ENCODE assay signal across 8 cellular contexts in the genomic region with DNA sequence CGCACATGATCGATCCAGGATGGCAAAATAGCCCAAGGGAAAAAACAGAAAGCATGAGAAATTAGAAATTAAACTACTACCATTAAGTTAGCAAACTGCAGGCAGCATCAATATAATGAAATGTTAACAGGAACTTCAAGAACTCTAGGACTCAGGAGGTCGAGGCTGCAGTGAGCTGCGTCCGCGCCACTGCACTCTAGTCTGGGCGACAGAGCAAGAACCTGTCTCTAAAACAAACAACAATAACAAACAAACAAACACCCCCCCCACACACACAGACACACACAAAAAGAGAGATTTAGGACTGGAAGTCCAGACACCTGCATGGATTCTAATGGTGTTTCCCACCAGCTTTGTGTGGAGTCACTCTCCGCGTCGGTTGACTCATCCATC. TPM values are rescaled to one million over a fixed set of nuclear protein-coding genes. Genes with fewer than 3 reads are reported as not detected.
DNase-seq lines count a peak whose midpoint lies in the region; ATAC-seq and TF ChIP-seq lines count a peak whose summit lies in the region.

No MANE protein-coding gene starts in this region.

- intact Hi-C loops in esophagus squamous epithelium (cut with DNase I) (loop anchor here (5.0 kb wide), 1 partner anchor 81 kb away; a partner anchor contains a TSS), psoas muscle (cut with DNase I) (loop anchor here in 1 of 2 donors (5.0 to 10.0 kb wide), 2 partner anchors 81 to 189 kb away; a partner anchor contains a TSS)

- 78 to 80% methylated on average over 9 to 10 of the region's 10 CpGs for WGBS in esophagus squamous epithelium, 2 donors
- WGBS in psoas muscle, 3 donors = 63 to 73% (median 70%) methylated on average over 10 of the region's 10 CpGs

- H3K27me3 ChIP-seq in GM06990 (replicated peaks; ENCODE audit: control insufficient read depth, insufficient read depth, low read length) (no peaks in the 10 kb centered on the region), SJCRH30 (no peaks in the 10 kb centered on the region), esophagus squamous epithelium (no peaks in the 10 kb centered on the region), psoas muscle (ENCODE audit: insufficient read depth in 3 of 3, low read length in 2 of 3) (no peaks in the 10 kb centered on the region)

- H3K9me3 ChIP-seq in SJCRH30 (replicated peaks) (no peaks in the 10 kb centered on the region), esophagus squamous epithelium (no peaks in the 10 kb centered on the region), psoas muscle (no peaks in the 10 kb centered on the region)

- ATAC-seq in psoas muscle (no peak), GM18861 (IDR thresholded peaks at IDR 0.05; ENCODE audit: unreplicated experiment) (no peak), HG03469 (IDR thresholded peaks at IDR 0.05; ENCODE audit: unreplicated experiment) (no peak)
- ATAC-seq in activated CD4-positive, CD25-positive, alpha-beta regulatory T cell treated with anti-CD3 and anti-CD28 coated beads, Interleukin-2, amount 50 U/mL, for 24 hours = no peak

- no peak for TF ChIP-seq CTCF in GM06990 (IDR thresholded peaks at IDR 0.05; ENCODE audit: insufficient read depth, low read length, poor library complexity, severe bottlenecking)
- no peak for TF ChIP-seq CTCF in esophagus squamous epithelium (IDR thresholded peaks at IDR 0.05)
- TF ChIP-seq CTCF in psoas muscle (IDR thresholded peaks at IDR 0.05) = no peak

- no peaks in the 10 kb centered on the region; the same call in 1 of the 2 replicates for H3K4me1 ChIP-seq in SJCRH30
- H3K4me1 ChIP-seq in esophagus squamous epithelium = peaks cover 9 to 36% (median 18%) of the 10 kb centered on the region in 3 donors
- H3K4me1 ChIP-seq in psoas muscle = peaks cover 22% of the 10 kb centered on the region

- no peak for DNase-seq in GM06990 (ENCODE audit: extremely low read depth, insufficient read length)
- no peak for DNase-seq in SJCRH30
- no peak for DNase-seq in esophagus squamous epithelium (lab: John Stamatoyannopoulos, UW)
- DNase-seq in psoas muscle = no peak
- DNase-seq in G401 (ENCODE audit: low spot score) = no peak

- peaks cover 1% of the 10 kb centered on the region for H3K36me3 ChIP-seq in GM06990 (ENCODE audit: control insufficient read depth, insufficient read depth, low read length)
- H3K36me3 ChIP-seq in SJCRH30 = peaks cover 16% of the 10 kb centered on the region
- H3K36me3 ChIP-seq in esophagus squamous epithelium = peaks cover 0 to 19% (median 5%) of the 10 kb centered on the region in 3 donors
- H3K36me3 ChIP-seq in psoas muscle (ENCODE audit: insufficient read depth in 1 of 2, low read depth in 1 of 2) = peaks cover 0 to 17% of the 10 kb centered on the region in 2 donors

- H3K27ac ChIP-seq in SJCRH30 (no peak overlapping the region; the same call in 1 of the 2 replicates), esophagus squamous epithelium (peak overlapping the region; percentile 89 to 96 (median 93)), psoas muscle (peak overlapping the region; percentile 100)

- H3K4me3 ChIP-seq in GM06990 (replicated peaks; ENCODE audit: low read depth, low read length) (peak overlapping the region; percentile 92), SJCRH30 (peak overlapping the region; percentile 92), esophagus squamous epithelium (peak overlapping the region; percentile 78 to 91 (median 88)), psoas muscle (peak overlapping the region; percentile 97)

- in situ Hi-C loops in G401 (cut with HindIII; ENCODE audit: low sequenced_read_pairs) = no loop called here

- TF ChIP-seq POLR2A in esophagus squamous epithelium (IDR thresholded peaks at IDR 0.05) = no peak

RNA-seq across cellular contexts. Expression of a gene that starts 0.5 kb away (rescaled TPM):
- total RNA-seq in SJCRH30 (2014; rRNA removed; shearing (Covaris generic)) = 18.2 and 22.9 TPM in 2 replicates
- total RNA-seq in esophagus squamous epithelium (10 to 100 TPM; 17.7 to 23.5 (median 19.7) TPM), psoas muscle (10 to 100 TPM; 25.4 to 61.4 (median 46.9) TPM)
- 10 to 100 TPM; 39.0 to 96.7 (median 63.8) TPM for polyA plus RNA-seq in psoas muscle
- total RNA-seq in G401 (2014; rRNA removed; shearing (Covaris generic)) = 64.0 and 83.6 TPM in 2 replicates

RNA-seq across cellular contexts. Expression of a gene that starts 16.4 kb away (rescaled TPM):
- total RNA-seq in SJCRH30 (2014; rRNA removed; shearing (Covaris generic)) = 80.0 and 88.5 TPM in 2 replicates
- total RNA-seq in esophagus squamous epithelium (10 to 100 TPM in 3 of 4 donors, 1 to 10 TPM in 1; 7.4 to 28.6 (median 22.7) TPM), psoas muscle (10 to 100 TPM; 23.3 to 54.4 (median 33.9) TPM)
- polyA plus RNA-seq in psoas muscle = 10 to 100 TPM; 42.2 to 84.2 (median 52.7) TPM
- 92.0 and 127 TPM in 2 replicates for total RNA-seq in G401 (2014; rRNA removed; shearing (Covaris generic))

RNA-seq across cellular contexts. Expression of a gene that starts 26.3 kb away (rescaled TPM):
- total RNA-seq in SJCRH30 (2014; rRNA removed; shearing (Covaris generic)) = not detected in 2 replicates
- total RNA-seq in esophagus squamous epithelium (1 to 10 TPM; 1.3 to 4.4 (median 2.4) TPM), psoas muscle (1 to 10 TPM; 1.1 to 3.0 (median 2.3) TPM)
- under 1 TPM; 0.21 to 0.29 (median 0.27) TPM for polyA plus RNA-seq in psoas muscle
- not detected in 2 replicates for total RNA-seq in G401 (2014; rRNA removed; shearing (Covaris generic))

RNA-seq across cellular contexts. Expression of a gene that starts 38.8 kb away (rescaled TPM):
- total RNA-seq in SJCRH30 (2014; rRNA removed; shearing (Covaris generic)) = 10.4 and 14.0 TPM in 2 replicates
- total RNA-seq in esophagus squamous epithelium (10 to 100 TPM in 1 of 4 donors, 1 to 10 TPM in 3; 3.7 to 15.1 (median 7.0) TPM), psoas muscle (10 to 100 TPM in 2 of 4 donors, 1 to 10 TPM in 2; 4.8 to 14.6 (median 9.1) TPM)
- 1 to 10 TPM; 5.3 to 7.4 (median 5.4) TPM for polyA plus RNA-seq in psoas muscle
- 31.6 and 41.2 TPM in 2 replicates for total RNA-seq in G401 (2014; rRNA removed; shearing (Covaris generic))

RNA-seq across cellular contexts. Expression of a gene that starts 51.0 kb away (rescaled TPM):
- total RNA-seq in SJCRH30 (2014; rRNA removed; shearing (Covaris generic)) = 9.3 and 10.1 TPM in 2 replicates
- 1 to 10 TPM; 2.8 to 5.9 (median 4.5) TPM for total RNA-seq in esophagus squamous epithelium
- 1 to 10 TPM; 2.8 to 7.8 (median 5.6) TPM for total RNA-seq in psoas muscle
- polyA plus RNA-seq in psoas muscle = 1 to 10 TPM; 2.3 to 7.4 (median 3.2) TPM
- total RNA-seq in G401 (2014; rRNA removed; shearing (Covaris generic)) = 30.4 and 41.8 TPM in 2 replicates
